19 cellular contexts compared by ENCODE assay signal in genomic region chr11:125244166-125244565, GRCh38.
A peak's percentile ranks its signal among the peaks of the same experiment; 100 is the strongest.
DNase-seq lines count a peak whose midpoint lies in the region; ATAC-seq and TF ChIP-seq lines count a peak whose summit lies in the region.
"Had no signal": no experiment of that assay in that cellular context is flagged by ENCODE, and none has a peak within 500 bp of the region (broad histone marks: within the 10 kb centered on the region; RNA-seq: fewer than 3 reads in every experiment).

No MANE protein-coding gene starts in this region.

- in situ Hi-C loops in ACHN (cut with HindIII; ENCODE audit: low pct_ligation_motif_present, low pct_unique_long_range_greater_than_20kb, low sequenced_read_pairs) = no loop called here

- H3K4me3 Mint-ChIP-seq in neural crest cell = no peak overlapping the region
- H3K4me3 Mint-ChIP-seq in H9 = no peak overlapping the region
- H3K4me3 Mint-ChIP-seq: B cell; CD4-positive, alpha-beta T cell; CD8-positive, alpha-beta T cell had no signal

- H2AK5ac ChIP-seq in H9 (ENCODE audit: insufficient read length, low read length) = no peak overlapping the region

- WGBS in H9 (ENCODE audit: extremely low coverage, insufficient read length, low lambda C conversion rate) = no CpG with 5 or more reads among the region's 4 CpGs

- intact Hi-C loops in cardiac septum (cut with DNase I) (no loop called here), posterior vena cava (cut with DNase I) (no loop called here), upper lobe of right lung (cut with DNase I) (no loop called here)

- H3K9me3 Mint-ChIP-seq in neural crest cell (no peaks in the 10 kb centered on the region), H9 (peaks cover 0 to 2% of the 10 kb centered on the region in 2 experiments; a peak in 2 of 5 replicates)
- H3K9me3 Mint-ChIP-seq: CD4-positive, alpha-beta T cell; CD8-positive, alpha-beta T cell had no signal

- H2AFZ ChIP-seq in H9 (ENCODE audit: low read length) = no peak overlapping the region

- H4K5ac ChIP-seq in H9 (ENCODE audit: insufficient read length, low read depth, low read length) = no peak overlapping the region

- H3K18ac ChIP-seq in H9 (ENCODE audit: insufficient read length, low read depth, low read length) = no peak overlapping the region

- H3K9ac ChIP-seq in H9 (ENCODE audit: extremely low read depth, insufficient read length, low read length) = no peak overlapping the region
- H3K9ac ChIP-seq: BLaER1 treated with 17β-estradiol and CSF1 and Interleukin-3, amounts not matched to agents 10 nM and 100 nM had no signal

- no peak overlapping the region for H4K91ac ChIP-seq in H9 (ENCODE audit: insufficient read length, low read depth, low read length)

- H2BK15ac ChIP-seq in H9 (ENCODE audit: low read depth, low read length) = no peak overlapping the region

- no peak overlapping the region for H3T11ph ChIP-seq in H9 (ENCODE audit: low read length)

- no peak overlapping the region for H2BK120ac ChIP-seq in H9 (ENCODE audit: low read depth, low read length, poor library complexity, severe bottlenecking)

- no peak overlapping the region for H3K4ac ChIP-seq in H9 (ENCODE audit: low read depth, low read length)

- H3K4me3 ChIP-seq in right atrium auricular region (no peak overlapping the region), upper lobe of right lung (no peak overlapping the region)
- H3K4me3 ChIP-seq: BLaER1 treated with 17β-estradiol and CSF1 and Interleukin-3, amounts not matched to agents 10 nM and 100 nM had no signal

- no peak overlapping the region for H3K14ac ChIP-seq in H9 (ENCODE audit: insufficient read depth, low read length)

- TF ChIP-seq CTCF in right atrium auricular region (IDR thresholded peaks at IDR 0.05) (no peak), neural crest cell (conservative IDR thresholded peaks at IDR 0.05) (no peak), upper lobe of right lung (IDR thresholded peaks at IDR 0.05) (no peak), H9 (conservative IDR thresholded peaks at IDR 0.05) (no peak)

- H3K36me3 Mint-ChIP-seq in neural crest cell (ENCODE audit: low read depth) (peaks cover 5% of the 10 kb centered on the region), H9 (ENCODE audit: insufficient read depth in 1 of 3, low read depth in 3 of 3) (peaks cover 0 to 4% (median 0%) of the 10 kb centered on the region in 3 experiments; a peak in 1 of 7 replicates)
- H3K36me3 Mint-ChIP-seq: CD8-positive, alpha-beta T cell had no signal

- no peaks in the 10 kb centered on the region for H4K20me1 ChIP-seq in H9 (ENCODE audit: control insufficient read depth, insufficient read depth, insufficient read length)
- H4K20me1 ChIP-seq: BLaER1 treated with 17β-estradiol and CSF1 and Interleukin-3, amounts not matched to agents 10 nM and 100 nM had no signal

- H3K4me1 ChIP-seq in right atrium auricular region (no peaks in the 10 kb centered on the region), upper lobe of right lung (no peaks in the 10 kb centered on the region), H9 (ENCODE audit: insufficient read depth, low read length) (peaks cover 3% of the 10 kb centered on the region; the same call in 1 of the 2 replicates)
- H3K4me1 ChIP-seq: BLaER1 treated with 17β-estradiol and CSF1 and Interleukin-3, amounts not matched to agents 10 nM and 100 nM; Caco-2 had no signal

- H3K9me3 ChIP-seq in right atrium auricular region (no peaks in the 10 kb centered on the region), upper lobe of right lung (no peaks in the 10 kb centered on the region), H9 (ENCODE audit: control insufficient read depth, low read depth, low read length) (no peaks in the 10 kb centered on the region)

- H4K8ac ChIP-seq in H9 (replicated peaks; ENCODE audit: insufficient read length, low read depth, low read length) = no peak overlapping the region

- H3K4me2 ChIP-seq in H9 (ENCODE audit: insufficient read depth, insufficient read length, low read length) = no peak overlapping the region
- H3K4me2 ChIP-seq: BLaER1 treated with 17β-estradiol and CSF1 and Interleukin-3, amounts not matched to agents 10 nM and 100 nM had no signal

- H3K23me2 ChIP-seq in H9 (ENCODE audit: insufficient read length, low read depth, low read length, poor library complexity, severe bottlenecking) = no peaks in the 10 kb centered on the region

- H2BK12ac ChIP-seq in H9 (ENCODE audit: insufficient read length, low read depth, low read length) = no peak overlapping the region

- H3K27me3 ChIP-seq in right atrium auricular region (no peaks in the 10 kb centered on the region), upper lobe of right lung (no peaks in the 10 kb centered on the region), H9 (ENCODE audit: insufficient read depth, low read length) (no peaks in the 10 kb centered on the region)
- H3K27me3 ChIP-seq: BLaER1 treated with 17β-estradiol and CSF1 and Interleukin-3, amounts not matched to agents 10 nM and 100 nM had no signal

- peaks cover 50% of the 10 kb centered on the region for H3K27me3 Mint-ChIP-seq in neural crest cell (ENCODE audit: low read depth)
- H3K27me3 Mint-ChIP-seq in H9 (ENCODE audit: low read depth) = peaks cover 15% of the 10 kb centered on the region

- H3K23ac ChIP-seq in H9 (ENCODE audit: insufficient read length, low read depth, low read length) = no peak overlapping the region

- H2BK5ac ChIP-seq in H9 (ENCODE audit: insufficient read length, low read length) = no peak overlapping the region

- ATAC-seq in upper lobe of right lung = no peak
- ATAC-seq: CD8-positive, alpha-beta T cell had no signal

- no peaks in the 10 kb centered on the region for H3K36me3 ChIP-seq in right atrium auricular region
- no peaks in the 10 kb centered on the region for H3K36me3 ChIP-seq in upper lobe of right lung
- H3K36me3 ChIP-seq: BLaER1 treated with 17β-estradiol and CSF1 and Interleukin-3, amounts not matched to agents 10 nM and 100 nM had no signal

- no peaks in the 10 kb centered on the region for H3K79me2 ChIP-seq in H9 (ENCODE audit: insufficient read depth, low read length)

- peak overlapping the region; percentile 27 for H3K27ac Mint-ChIP-seq in neural crest cell (ENCODE audit: unreplicated experiment)
- no peak overlapping the region for H3K27ac Mint-ChIP-seq in H9
- H3K27ac Mint-ChIP-seq: B cell; CD4-positive, alpha-beta T cell; CD8-positive, alpha-beta T cell had no signal

- H3K27ac ChIP-seq in right atrium auricular region = no peak overlapping the region
- no peak overlapping the region for H3K27ac ChIP-seq in upper lobe of right lung
- no peak overlapping the region for H3K27ac ChIP-seq in H9 (ENCODE audit: insufficient read length, low read depth, low read length)
- H3K27ac ChIP-seq: 22Rv1; BLaER1 treated with 17β-estradiol and CSF1 and Interleukin-3, amounts not matched to agents 10 nM and 100 nM; C4-2B had no signal

- H3K4me1 Mint-ChIP-seq in neural crest cell (peaks cover 20% of the 10 kb centered on the region), H9 (peaks cover 21 to 31% of the 10 kb centered on the region in 2 experiments)
- H3K4me1 Mint-ChIP-seq: B cell had no signal

- peak; percentile 44 for DNase-seq in cardiac septum (ENCODE audit: low spot score)
- DNase-seq in right atrium auricular region (ENCODE audit: low spot score) = no peak
- no peak for DNase-seq in neural crest cell (ENCODE audit: low read depth, low spot score)
- DNase-seq in posterior vena cava (ENCODE audit: low spot score) = peak; percentile 66
- DNase-seq in upper lobe of right lung = peak; percentile 31
- DNase-seq in ACHN = no peak
- DNase-seq in H9 = no peak
- DNase-seq in A172 (ENCODE audit: low spot score) = no peak
- DNase-seq: AML-193; Caco-2; Calu3; CD4-positive, alpha-beta T cell; CD8-positive, alpha-beta T cell; DMS79 treated with DMSO at 0.1 percent for 48 hours; GF-D8 had no signal

- no peaks in the 10 kb centered on the region for H3K79me1 ChIP-seq in H9 (ENCODE audit: insufficient read depth, low read depth, low read length, poor library complexity, severe bottlenecking)

- H3K56ac ChIP-seq in H9 (ENCODE audit: insufficient read length, low read depth, low read length) = no peak overlapping the region

- H2BK20ac ChIP-seq in H9 (ENCODE audit: low read depth, low read length, poor library complexity, severe bottlenecking) = no peak overlapping the region

Comparison
In these comparisons a context has a peak if more than half of its experiments do, and no peak if none do; other contexts are left out.
1. DNase-seq: peak in cardiac septum (single experiment), posterior vena cava (single experiment) and upper lobe of right lung (single experiment); none in right atrium auricular region (single experiment), neural crest cell (single experiment), ACHN (single experiment), H9 (single experiment) and A172 (single experiment).